1 cellular context compared by ENCODE assay signal in the genomic region with DNA sequence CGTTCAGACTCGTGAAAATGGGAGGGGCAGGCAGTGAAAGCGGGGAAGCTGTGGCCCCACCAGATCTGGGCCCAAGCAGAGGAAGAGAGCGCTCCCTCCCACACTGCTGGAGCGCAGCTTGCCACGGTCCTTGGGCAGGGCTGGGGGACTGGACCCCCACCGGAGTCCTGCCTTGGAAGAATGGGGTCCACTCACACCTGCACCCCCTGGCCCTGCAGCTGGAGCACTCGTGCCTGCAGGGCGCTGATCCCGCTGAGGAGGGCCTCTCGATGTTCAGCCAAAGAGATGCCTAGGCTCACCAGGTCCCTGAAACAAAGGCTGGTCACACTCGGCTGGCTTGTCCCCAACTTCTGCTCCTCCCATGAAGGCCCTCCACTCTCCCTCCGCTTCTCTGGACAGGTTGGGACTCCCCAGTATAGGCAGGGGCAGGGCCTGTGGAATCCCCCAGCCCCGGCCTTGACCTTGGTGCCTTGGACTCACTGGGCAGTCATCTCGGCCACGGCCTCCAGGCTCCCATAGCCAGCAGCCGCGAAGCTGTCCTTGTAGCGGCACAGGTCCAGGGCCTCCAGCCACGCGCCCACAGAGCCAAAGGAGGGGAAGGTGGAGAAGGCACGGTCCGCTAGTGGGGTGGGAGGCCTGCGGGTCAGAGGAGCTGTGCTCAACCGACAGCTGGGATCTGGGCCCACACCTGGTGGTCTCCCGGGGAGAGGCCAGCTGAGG.
A peak's percentile ranks its signal among the peaks of the same experiment; 100 is the strongest.
TF ChIP-seq lines count a peak whose summit lies in the region.

No MANE protein-coding gene starts in this region.

TF ChIP-seq in HepG2, 621 proteins besides CTCF, POLR2A, EP300 and RAD21 (continued from another document and continues in another):
- TF ChIP-seq, protein P1, sequence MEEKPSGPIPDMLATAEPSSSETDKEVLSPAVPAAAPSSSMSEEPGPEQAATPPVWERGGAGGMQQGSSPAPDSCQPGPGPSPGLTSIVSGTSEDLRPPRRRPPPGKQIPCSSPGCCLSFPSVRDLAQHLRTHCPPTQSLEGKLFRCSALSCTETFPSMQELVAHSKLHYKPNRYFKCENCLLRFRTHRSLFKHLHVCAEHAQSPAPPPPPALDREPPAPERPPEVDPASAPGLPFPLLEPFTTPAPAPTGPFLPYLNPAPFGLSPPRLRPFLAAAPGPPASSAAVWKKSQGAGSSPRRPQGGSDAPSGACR (CRISPR knock-in tag; IDR thresholded peaks at IDR 0.05): no peak
- TF ChIP-seq HINFP (CRISPR knock-in tag; IDR thresholded peaks at IDR 0.05; ENCODE audit: low read depth) (0 out of 2 replicates have a peak, but pooled peaks have one; percentile 61), ZNF629 (CRISPR knock-in tag; conservative IDR thresholded peaks at IDR 0.05) (no peak), HBP1 (CRISPR knock-in tag; IDR thresholded peaks at IDR 0.05; ENCODE audit: low read depth) (no peak), FOXO1 (CRISPR knock-in tag; IDR thresholded peaks at IDR 0.05) (no peak), ZNF446 (CRISPR knock-in tag; IDR thresholded peaks at IDR 0.05) (no peak), SRSF1 (optimal IDR thresholded peaks at IDR 0.05; ENCODE audit: low read depth, low read length) (no peak), PHB2 (IDR thresholded peaks at IDR 0.05; ENCODE audit: partially characterized antibody) (no peak), HES4 (CRISPR knock-in tag; IDR thresholded peaks at IDR 0.05; ENCODE audit: borderline replicate concordance) (no peak), JARID2 (CRISPR knock-in tag; IDR thresholded peaks at IDR 0.05; ENCODE audit: insufficient replicate concordance) (no peak), ZNF317 (CRISPR knock-in tag; IDR thresholded peaks at IDR 0.05) (no peak), HCFC1 (IDR thresholded peaks at IDR 0.05; ENCODE audit: low read depth, low read length) (no peak), KLF11 (CRISPR knock-in tag; IDR thresholded peaks at IDR 0.05) (no peak), AFF4 (CRISPR knock-in tag; IDR thresholded peaks at IDR 0.05) (no peak), NR2F6 (IDR thresholded peaks at IDR 0.05) (peak; percentile 34; the same call in 1 of the 2 replicates), NR2F6 (CRISPR knock-in tag; IDR thresholded peaks at IDR 0.05) (peak; percentile 47; the same call in 1 of the 2 replicates), CHD2 (IDR thresholded peaks at IDR 0.05; ENCODE audit: low read depth, low read length) (no peak), SALL1 (CRISPR knock-in tag; IDR thresholded peaks at IDR 0.05) (peak; percentile 35; the same call in 1 of the 2 replicates), ZNF280D (CRISPR knock-in tag; IDR thresholded peaks at IDR 0.05) (no peak), NR3C1 (CRISPR knock-in tag; IDR thresholded peaks at IDR 0.05) (no peak), ZNF20 (CRISPR knock-in tag; IDR thresholded peaks at IDR 0.05) (no peak), ZNF746 (CRISPR knock-in tag; IDR thresholded peaks at IDR 0.05) (no peak), CEBPG (CRISPR knock-in tag; IDR thresholded peaks at IDR 0.05) (no peak), DMAP1 (CRISPR knock-in tag; IDR thresholded peaks at IDR 0.05) (no peak), THRA (CRISPR knock-in tag; IDR thresholded peaks at IDR 0.05; ENCODE audit: borderline replicate concordance) (no peak)
- TF ChIP-seq, protein P2, sequence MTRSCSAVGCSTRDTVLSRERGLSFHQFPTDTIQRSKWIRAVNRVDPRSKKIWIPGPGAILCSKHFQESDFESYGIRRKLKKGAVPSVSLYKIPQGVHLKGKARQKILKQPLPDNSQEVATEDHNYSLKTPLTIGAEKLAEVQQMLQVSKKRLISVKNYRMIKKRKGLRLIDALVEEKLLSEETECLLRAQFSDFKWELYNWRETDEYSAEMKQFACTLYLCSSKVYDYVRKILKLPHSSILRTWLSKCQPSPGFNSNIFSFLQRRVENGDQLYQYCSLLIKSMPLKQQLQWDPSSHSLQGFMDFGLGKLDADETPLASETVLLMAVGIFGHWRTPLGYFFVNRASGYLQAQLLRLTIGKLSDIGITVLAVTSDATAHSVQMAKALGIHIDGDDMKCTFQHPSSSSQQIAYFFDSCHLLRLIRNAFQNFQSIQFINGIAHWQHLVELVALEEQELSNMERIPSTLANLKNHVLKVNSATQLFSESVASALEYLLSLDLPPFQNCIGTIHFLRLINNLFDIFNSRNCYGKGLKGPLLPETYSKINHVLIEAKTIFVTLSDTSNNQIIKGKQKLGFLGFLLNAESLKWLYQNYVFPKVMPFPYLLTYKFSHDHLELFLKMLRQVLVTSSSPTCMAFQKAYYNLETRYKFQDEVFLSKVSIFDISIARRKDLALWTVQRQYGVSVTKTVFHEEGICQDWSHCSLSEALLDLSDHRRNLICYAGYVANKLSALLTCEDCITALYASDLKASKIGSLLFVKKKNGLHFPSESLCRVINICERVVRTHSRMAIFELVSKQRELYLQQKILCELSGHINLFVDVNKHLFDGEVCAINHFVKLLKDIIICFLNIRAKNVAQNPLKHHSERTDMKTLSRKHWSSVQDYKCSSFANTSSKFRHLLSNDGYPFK (CRISPR knock-in tag; IDR thresholded peaks at IDR 0.05; ENCODE audit: borderline replicate concordance): no peak
- TF ChIP-seq, protein P3, sequence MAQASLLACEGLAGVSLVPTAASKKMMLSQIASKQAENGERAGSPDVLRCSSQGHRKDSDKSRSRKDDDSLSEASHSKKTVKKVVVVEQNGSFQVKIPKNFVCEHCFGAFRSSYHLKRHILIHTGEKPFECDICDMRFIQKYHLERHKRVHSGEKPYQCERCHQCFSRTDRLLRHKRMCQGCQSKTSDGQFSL (CRISPR knock-in tag; IDR thresholded peaks at IDR 0.05): no peak
- TF ChIP-seq, protein P4, sequence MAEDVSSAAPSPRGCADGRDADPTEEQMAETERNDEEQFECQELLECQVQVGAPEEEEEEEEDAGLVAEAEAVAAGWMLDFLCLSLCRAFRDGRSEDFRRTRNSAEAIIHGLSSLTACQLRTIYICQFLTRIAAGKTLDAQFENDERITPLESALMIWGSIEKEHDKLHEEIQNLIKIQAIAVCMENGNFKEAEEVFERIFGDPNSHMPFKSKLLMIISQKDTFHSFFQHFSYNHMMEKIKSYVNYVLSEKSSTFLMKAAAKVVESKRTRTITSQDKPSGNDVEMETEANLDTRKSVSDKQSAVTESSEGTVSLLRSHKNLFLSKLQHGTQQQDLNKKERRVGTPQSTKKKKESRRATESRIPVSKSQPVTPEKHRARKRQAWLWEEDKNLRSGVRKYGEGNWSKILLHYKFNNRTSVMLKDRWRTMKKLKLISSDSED (CRISPR knock-in tag; IDR thresholded peaks at IDR 0.05): no peak
- TF ChIP-seq, protein P5, sequence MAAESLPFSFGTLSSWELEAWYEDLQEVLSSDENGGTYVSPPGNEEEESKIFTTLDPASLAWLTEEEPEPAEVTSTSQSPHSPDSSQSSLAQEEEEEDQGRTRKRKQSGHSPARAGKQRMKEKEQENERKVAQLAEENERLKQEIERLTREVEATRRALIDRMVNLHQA (CRISPR knock-in tag; IDR thresholded peaks at IDR 0.05): no peak
- TF ChIP-seq, protein P6, sequence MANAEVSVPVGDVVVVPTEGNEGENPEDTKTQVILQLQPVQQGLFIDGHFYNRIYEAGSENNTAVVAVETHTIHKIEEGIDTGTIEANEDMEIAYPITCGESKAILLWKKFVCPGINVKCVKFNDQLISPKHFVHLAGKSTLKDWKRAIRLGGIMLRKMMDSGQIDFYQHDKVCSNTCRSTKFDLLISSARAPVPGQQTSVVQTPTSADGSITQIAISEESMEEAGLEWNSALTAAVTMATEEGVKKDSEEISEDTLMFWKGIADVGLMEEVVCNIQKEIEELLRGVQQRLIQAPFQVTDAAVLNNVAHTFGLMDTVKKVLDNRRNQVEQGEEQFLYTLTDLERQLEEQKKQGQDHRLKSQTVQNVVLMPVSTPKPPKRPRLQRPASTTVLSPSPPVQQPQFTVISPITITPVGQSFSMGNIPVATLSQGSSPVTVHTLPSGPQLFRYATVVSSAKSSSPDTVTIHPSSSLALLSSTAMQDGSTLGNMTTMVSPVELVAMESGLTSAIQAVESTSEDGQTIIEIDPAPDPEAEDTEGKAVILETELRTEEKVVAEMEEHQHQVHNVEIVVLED (CRISPR knock-in tag; IDR thresholded peaks at IDR 0.05; ENCODE audit: borderline replicate concordance): no peak
- TF ChIP-seq, protein P7, sequence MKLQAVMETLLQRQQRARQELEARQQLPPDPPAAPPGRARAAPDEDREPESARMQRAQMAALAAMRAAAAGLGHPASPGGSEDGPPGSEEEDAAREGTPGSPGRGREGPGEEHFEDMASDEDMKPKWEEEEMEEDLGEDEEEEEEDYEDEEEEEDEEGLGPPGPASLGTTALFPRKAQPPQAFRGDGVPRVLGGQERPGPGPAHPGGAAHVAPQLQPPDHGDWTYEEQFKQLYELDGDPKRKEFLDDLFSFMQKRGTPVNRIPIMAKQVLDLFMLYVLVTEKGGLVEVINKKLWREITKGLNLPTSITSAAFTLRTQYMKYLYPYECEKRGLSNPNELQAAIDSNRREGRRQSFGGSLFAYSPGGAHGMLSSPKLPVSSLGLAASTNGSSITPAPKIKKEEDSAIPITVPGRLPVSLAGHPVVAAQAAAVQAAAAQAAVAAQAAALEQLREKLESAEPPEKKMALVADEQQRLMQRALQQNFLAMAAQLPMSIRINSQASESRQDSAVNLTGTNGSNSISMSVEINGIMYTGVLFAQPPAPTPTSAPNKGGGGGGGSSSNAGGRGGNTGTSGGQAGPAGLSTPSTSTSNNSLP (IDR thresholded peaks at IDR 0.05; ENCODE audit: low read depth, low read length): no peak
